In the genomic region with DNA sequence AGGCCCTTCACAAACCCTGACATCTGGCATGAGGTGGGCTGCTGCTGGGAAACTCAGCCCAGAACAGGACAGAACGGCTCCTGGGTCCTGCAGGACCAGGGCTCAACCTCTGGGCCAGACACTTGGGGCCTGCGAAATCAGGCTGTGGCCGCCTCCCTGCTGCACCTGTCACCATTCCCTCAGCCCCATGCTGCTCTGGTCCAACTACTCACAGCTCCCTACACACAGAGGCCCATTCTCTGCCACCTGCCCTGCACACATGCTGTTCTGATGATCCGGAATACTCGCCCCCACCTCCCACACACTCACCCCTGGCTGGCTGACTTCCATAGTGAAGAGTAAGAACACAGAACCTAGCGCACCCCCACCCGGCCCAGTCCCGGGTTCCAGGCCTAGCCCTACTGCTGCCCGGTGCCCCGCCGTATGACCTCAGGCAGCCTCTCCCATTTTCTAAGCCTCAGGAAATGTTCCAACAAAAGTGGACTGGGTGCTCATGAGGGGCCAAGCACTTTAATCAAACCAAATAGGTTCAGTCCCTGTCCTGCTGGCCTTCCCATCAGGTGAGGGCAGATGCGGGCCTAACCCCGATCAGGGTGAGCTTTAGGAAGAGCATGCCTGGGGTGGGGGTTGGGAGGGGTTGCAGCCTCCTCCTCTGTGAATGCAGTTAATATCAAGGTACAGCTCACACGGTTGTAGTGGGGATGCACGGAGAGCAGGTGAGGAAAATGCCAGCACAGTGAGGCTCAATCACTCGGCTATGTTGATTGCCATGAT, we compare ENCODE assay signal across 9 cellular contexts. TPM values are rescaled to one million over a fixed set of nuclear protein-coding genes. Genes with fewer than 3 reads are reported as not detected.
DNase-seq lines count a peak whose midpoint lies in the region; ATAC-seq and TF ChIP-seq lines count a peak whose summit lies in the region.
"Had no signal": no experiment of that assay in that cellular context is flagged by ENCODE, and none has a peak within 500 bp of the region (broad histone marks: within the 10 kb centered on the region; RNA-seq: fewer than 3 reads in every experiment).

No MANE protein-coding gene starts in this region.

- in situ Hi-C loops in GM13976 (cut with MboI; ENCODE audit: low sequenced_read_pairs, unreplicated experiment): no loop called here

- POLR2A ChIA-PET in activated naive CD8-positive, alpha-beta T cell treated with anti-CD3 and anti-CD28 coated beads, Interleukin-2, amount 10 ng/mL, durations not matched to agents 7 days and 5 days (lab: Charles Lee): interaction anchor here (0.7 to 1.8 kb wide), 3 partner anchors 17 to 40 kb away, joined by 3 to 6 read pairs (median 3); no protein-coding TSS in a partner anchor

- H3K9me3 ChIP-seq in thyroid gland: no peaks in the 10 kb centered on the region

- no peak for ATAC-seq in activated CD8-positive, alpha-beta memory T cell treated with anti-CD3 and anti-CD28 coated beads, Interleukin-2, amount 10 ng/mL, durations not matched to agents 7 days and 5 days
- no peak for ATAC-seq in activated naive CD8-positive, alpha-beta T cell treated with anti-CD3 and anti-CD28 coated beads, Interleukin-2, amount 10 ng/mL, durations not matched to agents 7 days and 5 days (ENCODE audit: low read depth)

- H3K4me3 ChIP-seq in thyroid gland (replicated peaks in 1 of 3): no peak overlapping the region

- no peak for TF ChIP-seq CTCF in mesothelial cell of epicardium (IDR thresholded peaks at IDR 0.05; ENCODE audit: unreplicated experiment)
- TF ChIP-seq CTCF in thyroid gland (IDR thresholded peaks at IDR 0.05): no peak
- no peak for TF ChIP-seq CTCF in GM13976 (IDR thresholded peaks at IDR 0.05; ENCODE audit: borderline replicate concordance, control extremely low read depth, extremely low read depth, insufficient read depth, missing control alignments)

- 83 to 87% methylated on average over 14 to 16 of the region's 16 CpGs for WGBS in thyroid gland, 2 donors

- H3K4me1 ChIP-seq in thyroid gland: peaks cover 42 to 76% of the 10 kb centered on the region in 2 donors

- no peak overlapping the region for H3K4me3 Mint-ChIP-seq in activated CD8-positive, alpha-beta memory T cell treated with anti-CD3 and anti-CD28 coated beads, Interleukin-2, amount 10 ng/mL, durations not matched to agents 7 days and 5 days
- no peak overlapping the region for H3K4me3 Mint-ChIP-seq in activated naive CD8-positive, alpha-beta T cell treated with anti-CD3 and anti-CD28 coated beads, Interleukin-2, amount 10 ng/mL, durations not matched to agents 7 days and 5 days
- H3K4me3 Mint-ChIP-seq in mesothelial cell of epicardium: peak overlapping the region; percentile 11

- H3K27me3 ChIP-seq in thyroid gland: no peaks in the 10 kb centered on the region

- CTCF ChIA-PET in activated CD8-positive, alpha-beta memory T cell treated with anti-CD3 and anti-CD28 coated beads, Interleukin-2, amount 10 ng/mL, durations not matched to agents 7 days and 5 days (lab: Charles Lee): interaction anchor here (0.7 to 2.7 kb wide), 7 partner anchors 19 to 170 kb away, joined by 3 to 9 read pairs (median 4); no protein-coding TSS in a partner anchor

- intact Hi-C loops in thyroid gland (cut with DNase I): loop anchor here (10.0 kb wide), 2 partner anchors 65 to 165 kb away; a partner anchor contains a TSS

- peak overlapping the region in 2 of 3 donors; percentile 30 to 92 for H3K27ac ChIP-seq in thyroid gland

- H3K36me3 Mint-ChIP-seq in activated CD8-positive, alpha-beta memory T cell treated with anti-CD3 and anti-CD28 coated beads, Interleukin-2, amount 10 ng/mL, durations not matched to agents 7 days and 5 days: peaks cover 16% of the 10 kb centered on the region
- peaks cover 14% of the 10 kb centered on the region for H3K36me3 Mint-ChIP-seq in activated naive CD8-positive, alpha-beta T cell treated with anti-CD3 and anti-CD28 coated beads, Interleukin-2, amount 10 ng/mL, durations not matched to agents 7 days and 5 days
- H3K36me3 Mint-ChIP-seq in mesothelial cell of epicardium: peaks cover 4% of the 10 kb centered on the region

- peaks cover 0 to 6% of the 10 kb centered on the region in 2 donors for H3K36me3 ChIP-seq in thyroid gland

- H3K4me1 Mint-ChIP-seq in activated CD8-positive, alpha-beta memory T cell treated with anti-CD3 and anti-CD28 coated beads, Interleukin-2, amount 10 ng/mL, durations not matched to agents 7 days and 5 days: peaks cover 68% of the 10 kb centered on the region
- H3K4me1 Mint-ChIP-seq in activated naive CD8-positive, alpha-beta T cell treated with anti-CD3 and anti-CD28 coated beads, Interleukin-2, amount 10 ng/mL, durations not matched to agents 7 days and 5 days: peaks cover 60% of the 10 kb centered on the region
- H3K4me1 Mint-ChIP-seq in mesothelial cell of epicardium: peaks cover 40% of the 10 kb centered on the region

- DNase-seq in activated CD8-positive, alpha-beta memory T cell treated with anti-CD3 and anti-CD28 coated beads, Interleukin-2, amount 10 ng/mL, durations not matched to agents 7 days and 5 days: no peak
- DNase-seq in activated CD8-positive, alpha-beta memory T cell treated with anti-CD3 and anti-CD28 coated beads, Interleukin-2, amount 50 U/mL, for 4 hours: no peak
- no peak for DNase-seq in activated naive CD8-positive, alpha-beta T cell treated with anti-CD3 and anti-CD28 coated beads, Interleukin-2, amount 10 ng/mL, durations not matched to agents 7 days and 5 days
- no peak for DNase-seq in mesothelial cell of epicardium (ENCODE audit: low spot score in 2 of 2, unreplicated experiment in 2 of 2)
- no peak for DNase-seq in thyroid gland
- DNase-seq in GM13976 (ENCODE audit: low spot score): no peak
- no peak for DNase-seq in NCI-H82 treated with DMSO at 0.1 percent for 48 hours (lab: John Stamatoyannopoulos, UW; ENCODE audit: unreplicated experiment)
- DNase-seq in DMS53 treated with DMSO at 0.1 percent for 48 hours (lab: John Stamatoyannopoulos, UW; ENCODE audit: unreplicated experiment): no peak
- DNase-seq: NCI-H146 had no signal

- TF ChIP-seq POLR2A in thyroid gland (IDR thresholded peaks at IDR 0.05): no peak

- peak overlapping the region; percentile 95 for H3K27ac Mint-ChIP-seq in activated CD8-positive, alpha-beta memory T cell treated with anti-CD3 and anti-CD28 coated beads, Interleukin-2, amount 10 ng/mL, durations not matched to agents 7 days and 5 days
- peak overlapping the region; percentile 30 for H3K27ac Mint-ChIP-seq in activated naive CD8-positive, alpha-beta T cell treated with anti-CD3 and anti-CD28 coated beads, Interleukin-2, amount 10 ng/mL, durations not matched to agents 7 days and 5 days
- H3K27ac Mint-ChIP-seq in mesothelial cell of epicardium: peak overlapping the region; percentile 91

- no peaks in the 10 kb centered on the region for H3K9me3 Mint-ChIP-seq in activated CD8-positive, alpha-beta memory T cell treated with anti-CD3 and anti-CD28 coated beads, Interleukin-2, amount 10 ng/mL, durations not matched to agents 7 days and 5 days (ENCODE audit: low read depth)
- H3K9me3 Mint-ChIP-seq in activated naive CD8-positive, alpha-beta T cell treated with anti-CD3 and anti-CD28 coated beads, Interleukin-2, amount 10 ng/mL, durations not matched to agents 7 days and 5 days: no peaks in the 10 kb centered on the region
- no peaks in the 10 kb centered on the region for H3K9me3 Mint-ChIP-seq in mesothelial cell of epicardium

- H3K27me3 Mint-ChIP-seq in activated CD8-positive, alpha-beta memory T cell treated with anti-CD3 and anti-CD28 coated beads, Interleukin-2, amount 10 ng/mL, durations not matched to agents 7 days and 5 days: no peaks in the 10 kb centered on the region
- no peaks in the 10 kb centered on the region for H3K27me3 Mint-ChIP-seq in activated naive CD8-positive, alpha-beta T cell treated with anti-CD3 and anti-CD28 coated beads, Interleukin-2, amount 10 ng/mL, durations not matched to agents 7 days and 5 days
- no peaks in the 10 kb centered on the region for H3K27me3 Mint-ChIP-seq in mesothelial cell of epicardium (ENCODE audit: low read depth)

RNA-seq across cellular contexts. Expression of a gene that starts 3.9 kb away (rescaled TPM):
- 10 to 100 TPM; 24.2 to 25.4 TPM for total RNA-seq in activated CD8-positive, alpha-beta memory T cell treated with anti-CD3 and anti-CD28 coated beads, Interleukin-2, amount 10 ng/mL, durations not matched to agents 7 days and 5 days
- total RNA-seq in activated naive CD8-positive, alpha-beta T cell treated with anti-CD3 and anti-CD28 coated beads, Interleukin-2, amount 10 ng/mL, durations not matched to agents 7 days and 5 days: 10 to 100 TPM; 22.1 to 24.5 TPM
- 30.3 to 32.3 TPM (median 30.3 TPM) in 3 replicates for total RNA-seq in mesothelial cell of epicardium
- total RNA-seq in thyroid gland: 10 to 100 TPM; 15.8 to 22.7 (median 19.7) TPM

RNA-seq across cellular contexts. Expression of a gene that starts 36.7 kb away (rescaled TPM):
- total RNA-seq in activated CD8-positive, alpha-beta memory T cell treated with anti-CD3 and anti-CD28 coated beads, Interleukin-2, amount 10 ng/mL, durations not matched to agents 7 days and 5 days: 100 to 1,000 TPM; 140 to 158 TPM
- 100 to 1,000 TPM; 124 to 140 TPM for total RNA-seq in activated naive CD8-positive, alpha-beta T cell treated with anti-CD3 and anti-CD28 coated beads, Interleukin-2, amount 10 ng/mL, durations not matched to agents 7 days and 5 days
- 134 to 139 TPM (median 138 TPM) in 3 replicates for total RNA-seq in mesothelial cell of epicardium
- 100 to 1,000 TPM in 1 of 4 donors, 10 to 100 TPM in 3; 77.3 to 110 (median 92.3) TPM for total RNA-seq in thyroid gland

RNA-seq across cellular contexts. Expression of a gene that starts 41.0 kb away (rescaled TPM):
- 10 to 100 TPM; 32.6 to 34.6 TPM for total RNA-seq in activated CD8-positive, alpha-beta memory T cell treated with anti-CD3 and anti-CD28 coated beads, Interleukin-2, amount 10 ng/mL, durations not matched to agents 7 days and 5 days
- 10 to 100 TPM; 38.3 to 38.7 TPM for total RNA-seq in activated naive CD8-positive, alpha-beta T cell treated with anti-CD3 and anti-CD28 coated beads, Interleukin-2, amount 10 ng/mL, durations not matched to agents 7 days and 5 days
- total RNA-seq in mesothelial cell of epicardium (23.1 to 26.0 TPM (median 25.6 TPM) in 3 replicates), thyroid gland (100 to 1,000 TPM in 3 of 4 donors, 10 to 100 TPM in 1; 61.7 to 132 (median 104) TPM)

Comparison
In these comparisons a context has a peak if more than half of its experiments do, and no peak if none do; other contexts are left out.
1. H3K27ac Mint-ChIP-seq: peak in every context shown above with its lines; median percentile 95 in activated CD8-positive, alpha-beta memory T cell treated with anti-CD3 and anti-CD28 coated beads, Interleukin-2, amount 10 ng/mL, durations not matched to agents 7 days and 5 days; 91 in mesothelial cell of epicardium; 30 in activated naive CD8-positive, alpha-beta T cell treated with anti-CD3 and anti-CD28 coated beads, Interleukin-2, amount 10 ng/mL, durations not matched to agents 7 days and 5 days.